ENCODE assay signal across 10 cellular contexts in the genomic region with DNA sequence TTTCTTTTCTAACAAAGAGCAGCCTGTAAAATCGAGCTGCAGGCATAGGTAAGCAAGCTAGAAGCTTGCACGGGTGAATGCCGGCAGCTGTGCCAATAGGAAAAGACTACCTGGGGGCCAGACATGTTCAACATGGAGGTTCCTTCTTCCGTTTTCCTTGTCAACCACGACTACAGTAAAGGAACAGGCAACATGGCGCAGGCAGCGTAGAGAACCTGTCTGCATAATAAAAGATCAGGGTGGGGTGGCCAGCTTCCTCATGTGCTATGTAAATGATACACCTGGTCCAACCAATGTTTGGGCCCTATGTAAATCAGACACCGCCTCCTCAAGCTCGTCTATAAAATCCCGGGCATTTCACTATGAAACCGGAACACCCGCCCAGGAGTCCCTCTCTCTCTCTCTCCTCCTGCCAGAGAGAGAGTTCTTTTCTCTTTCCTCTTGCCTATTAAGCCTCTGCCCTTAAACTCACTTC.
DNase-seq lines count a peak whose midpoint lies in the region; ATAC-seq and TF ChIP-seq lines count a peak whose summit lies in the region.
"Had no signal": no experiment of that assay in that cellular context is flagged by ENCODE, and none has a peak within 500 bp of the region (broad histone marks: within the 10 kb centered on the region; RNA-seq: fewer than 3 reads in every experiment).

No MANE protein-coding gene starts in this region.

- H3K4me1 ChIP-seq in iPS-20b (ENCODE audit: insufficient read depth, low read length), result no peaks in the 10 kb centered on the region
- no peaks in the 10 kb centered on the region for H3K4me1 ChIP-seq in effector memory CD4-positive, alpha-beta T cell (ENCODE audit: control insufficient read depth, insufficient read depth, low read length, poor library complexity, severe bottlenecking)

- DNase-seq in COR-L47 (lab: John Stamatoyannopoulos, UW), result peak; percentile 84
- DNase-seq in NCI-H1436 (lab: John Stamatoyannopoulos, UW), result peak; percentile 96
- peak; percentile 70 for DNase-seq in RWPE1 (ENCODE audit: low spot score)
- DNase-seq in substantia nigra (lab: John Stamatoyannopoulos, UW), result no peak
- DNase-seq in effector memory CD4-positive, alpha-beta T cell, result no peak
- no peak for DNase-seq in putamen (ENCODE audit: low spot score)
- DNase-seq: activated CD4-positive, alpha-beta T cell treated with anti-CD3 and anti-CD28 coated beads, Interleukin-2, amount 50 U/mL, for 48 hours; CD4-positive, CD25-positive, alpha-beta regulatory T cell had no signal

- no peak overlapping the region for H3K4me3 Mint-ChIP-seq in activated T-helper 17 cell treated with anti-CD3 and anti-CD28 coated beads, Interleukin-2, amount 50 U/mL, for 72 hours

- no peak for ATAC-seq in activated T-helper 17 cell treated with anti-CD3 and anti-CD28 coated beads, Interleukin-2, amount 50 U/mL, for 72 hours (replicated peaks)

- no peak overlapping the region for H3K9ac ChIP-seq in iPS-20b (ENCODE audit: low read depth, low read length)

- peak overlapping the region; percentile 37 for H3K4me3 ChIP-seq in iPS-20b (ENCODE audit: low read length)
- no peak overlapping the region for H3K4me3 ChIP-seq in effector memory CD4-positive, alpha-beta T cell (ENCODE audit: insufficient read depth, low read depth, low read length, poor library complexity, severe bottlenecking)

- TF ChIP-seq CTCF in RWPE1 (conservative IDR thresholded peaks at IDR 0.05; ENCODE audit: low read depth), result no peak

- peaks cover 29% of the 10 kb centered on the region for H3K27me3 Mint-ChIP-seq in activated T-helper 17 cell treated with anti-CD3 and anti-CD28 coated beads, Interleukin-2, amount 50 U/mL, for 72 hours

- no peaks in the 10 kb centered on the region for H3K9me3 Mint-ChIP-seq in activated T-helper 17 cell treated with anti-CD3 and anti-CD28 coated beads, Interleukin-2, amount 50 U/mL, for 72 hours

- CTCF ChIA-PET in RWPE1 (lab: Yijun Ruan, JAX), result no interaction called here

- H3K9me3 ChIP-seq in iPS-20b (ENCODE audit: insufficient read depth, low read depth, low read length), result no peaks in the 10 kb centered on the region
- H3K9me3 ChIP-seq in effector memory CD4-positive, alpha-beta T cell (ENCODE audit: control insufficient read depth, low read length), result no peaks in the 10 kb centered on the region

- H3K36me3 Mint-ChIP-seq in activated T-helper 17 cell treated with anti-CD3 and anti-CD28 coated beads, Interleukin-2, amount 50 U/mL, for 72 hours (ENCODE audit: low read depth), result no peaks in the 10 kb centered on the region
- H3K36me3 Mint-ChIP-seq: CD4-positive, CD25-positive, alpha-beta regulatory T cell had no signal

- H3K4me1 Mint-ChIP-seq in activated T-helper 17 cell treated with anti-CD3 and anti-CD28 coated beads, Interleukin-2, amount 50 U/mL, for 72 hours, result no peaks in the 10 kb centered on the region
- H3K4me1 Mint-ChIP-seq: CD4-positive, CD25-positive, alpha-beta regulatory T cell had no signal

- H3K36me3 ChIP-seq in iPS-20b (ENCODE audit: insufficient read depth, low read depth, low read length), result no peaks in the 10 kb centered on the region
- H3K36me3 ChIP-seq in effector memory CD4-positive, alpha-beta T cell (ENCODE audit: control insufficient read depth, insufficient read depth, low read length), result no peaks in the 10 kb centered on the region

- POLR2A ChIA-PET in RWPE1 (lab: Yijun Ruan, JAX; ENCODE audit: low non-redundant PET), result interaction anchor here (0.7 kb wide), 1 partner anchor 87 kb away, joined by 3 read pairs; no protein-coding TSS in a partner anchor

- no peaks in the 10 kb centered on the region for H3K27me3 ChIP-seq in iPS-20b (ENCODE audit: insufficient read depth, low read length)
- H3K27me3 ChIP-seq in effector memory CD4-positive, alpha-beta T cell (replicated peaks; ENCODE audit: control insufficient read depth, insufficient read depth, low read length, poor library complexity, severe bottlenecking), result no peaks in the 10 kb centered on the region

- H3K27ac ChIP-seq in RWPE1 (no peak overlapping the region), iPS-20b (ENCODE audit: low read length) (no peak overlapping the region), substantia nigra (ENCODE audit: low read depth, low read length, poor library complexity, severe bottlenecking) (no peak overlapping the region)
- H3K27ac ChIP-seq in effector memory CD4-positive, alpha-beta T cell (ENCODE audit: insufficient read depth, low read length, poor library complexity, severe bottlenecking), result no peak overlapping the region

- H3K27ac Mint-ChIP-seq in activated T-helper 17 cell treated with anti-CD3 and anti-CD28 coated beads, Interleukin-2, amount 50 U/mL, for 72 hours, result no peak overlapping the region
- H3K27ac Mint-ChIP-seq: CD4-positive, CD25-positive, alpha-beta regulatory T cell had no signal

Comparison
In these comparisons a context has a peak if more than half of its experiments do, and no peak if none do; other contexts are left out.
1. DNase-seq: peak in COR-L47 (single experiment), NCI-H1436 (single experiment) and RWPE1 (single experiment); none in substantia nigra (0 of 49), effector memory CD4-positive, alpha-beta T cell (0 of 3) and putamen (single experiment).